ENCODE assay signal across 13 cellular contexts in genomic region chr3:24503499-24504176, GRCh38. TPM values are rescaled to one million over a fixed set of nuclear protein-coding genes. Genes with fewer than 3 reads are reported as not detected.
DNase-seq lines count a peak whose midpoint lies in the region; ATAC-seq, FAIRE-seq and TF ChIP-seq lines count a peak whose summit lies in the region.
"Had no signal": no experiment of that assay in that cellular context is flagged by ENCODE, and none has a peak within 500 bp of the region (broad histone marks: within the 10 kb centered on the region; RNA-seq: fewer than 3 reads in every experiment).

No MANE protein-coding gene starts in this region.

- no peak overlapping the region for H3K27ac ChIP-seq in body of pancreas

- DNase-seq in memory B cell (ENCODE audit: low spot score in 2 of 2): no peak
- no peak for DNase-seq in GM12892 (ENCODE audit: insufficient read length)
- no peak for DNase-seq in body of pancreas
- no peak for DNase-seq in NCI-H2081 (lab: John Stamatoyannopoulos, UW)
- DNase-seq: effector CD4-positive, alpha-beta T cell; H7; MG63; naive thymus-derived CD8-positive, alpha-beta T cell; spleen had no signal

- no peaks in the 10 kb centered on the region for H3K27me3 ChIP-seq in body of pancreas
- H3K27me3 ChIP-seq: MG63, spleen had no signal

- 73 to 92% methylated on average over 4 of the region's 4 CpGs for WGBS in body of pancreas, 2 donors

- peaks cover 1% of the 10 kb centered on the region for H3K27me3 Mint-ChIP-seq in memory B cell

- H3K4me1 Mint-ChIP-seq in memory B cell: peaks cover 29% of the 10 kb centered on the region
- H3K4me1 Mint-ChIP-seq: activated naive CD4-positive, alpha-beta T cell treated with anti-CD3 and anti-CD28 coated beads, Interleukin-2, amount 50 U/mL, for 24 hours had no signal

- no peaks in the 10 kb centered on the region for H3K9me3 ChIP-seq in body of pancreas
- H3K9me3 ChIP-seq: MG63, spleen had no signal

- TF ChIP-seq POLR2A in GM12892 (IDR thresholded peaks at IDR 0.05; ENCODE audit: low read depth, low read length) (no peak), body of pancreas (IDR thresholded peaks at IDR 0.05) (no peak)

- no peak for FAIRE-seq in GM12892 (lab: Jason Lieb, UNC)

- no peak overlapping the region for H3K27ac Mint-ChIP-seq in memory B cell
- H3K27ac Mint-ChIP-seq: activated naive CD4-positive, alpha-beta T cell treated with anti-CD3 and anti-CD28 coated beads, Interleukin-2, amount 50 U/mL, for 24 hours; naive thymus-derived CD8-positive, alpha-beta T cell had no signal

- no peak overlapping the region for H3K4me3 Mint-ChIP-seq in memory B cell
- H3K4me3 Mint-ChIP-seq: activated naive CD4-positive, alpha-beta T cell treated with anti-CD3 and anti-CD28 coated beads, Interleukin-2, amount 50 U/mL, for 24 hours; naive thymus-derived CD8-positive, alpha-beta T cell had no signal

- H3K9me3 Mint-ChIP-seq in memory B cell: peaks cover 3% of the 10 kb centered on the region
- H3K9me3 Mint-ChIP-seq: activated naive CD4-positive, alpha-beta T cell treated with anti-CD3 and anti-CD28 coated beads, Interleukin-2, amount 50 U/mL, for 24 hours had no signal

- H3K36me3 Mint-ChIP-seq in memory B cell: no peaks in the 10 kb centered on the region
- H3K36me3 Mint-ChIP-seq: activated naive CD4-positive, alpha-beta T cell treated with anti-CD3 and anti-CD28 coated beads, Interleukin-2, amount 50 U/mL, for 24 hours; naive thymus-derived CD8-positive, alpha-beta T cell had no signal

- no peak for TF ChIP-seq CTCF in body of pancreas (IDR thresholded peaks at IDR 0.05)

- intact Hi-C loops in body of pancreas (cut with DNase I): no loop called here

- H3K4me1 ChIP-seq in body of pancreas: no peaks in the 10 kb centered on the region

- no peak overlapping the region for H3K4me3 ChIP-seq in body of pancreas
- H3K4me3 ChIP-seq: MG63, spleen had no signal

- ATAC-seq in GM19025 (IDR thresholded peaks at IDR 0.05; ENCODE audit: low read depth, unreplicated experiment) (peak; percentile 72), GM21737 (IDR thresholded peaks at IDR 0.05; ENCODE audit: unreplicated experiment) (peak; percentile 72), HG03439 (IDR thresholded peaks at IDR 0.05; ENCODE audit: unreplicated experiment) (peak; percentile 88), memory B cell (ENCODE audit: low read depth) (peak; percentile 65), body of pancreas (no peak)
- ATAC-seq: naive thymus-derived CD8-positive, alpha-beta T cell had no signal

- no peaks in the 10 kb centered on the region for H3K36me3 ChIP-seq in body of pancreas (replicated peaks in 1 of 2; ENCODE audit: insufficient read depth in 1 of 2, low read depth in 2 of 2)
- H3K36me3 ChIP-seq: MG63, spleen had no signal

RNA-seq across cellular contexts. Expression of gene THRB, which starts 9.0 kb away (rescaled TPM):
- polyA plus RNA-seq in GM12892 (2012; ENCODE audit: missing spikeins): not detected
- total RNA-seq in body of pancreas: 1 to 10 TPM; 6.7 to 6.9 TPM
- total RNA-seq: naive thymus-derived CD8-positive, alpha-beta T cell had no signal
- polyA plus RNA-seq: naive thymus-derived CD8-positive, alpha-beta T cell had no signal
